Comparison of ENCODE assay signal across 32 cellular contexts in the genomic region with DNA sequence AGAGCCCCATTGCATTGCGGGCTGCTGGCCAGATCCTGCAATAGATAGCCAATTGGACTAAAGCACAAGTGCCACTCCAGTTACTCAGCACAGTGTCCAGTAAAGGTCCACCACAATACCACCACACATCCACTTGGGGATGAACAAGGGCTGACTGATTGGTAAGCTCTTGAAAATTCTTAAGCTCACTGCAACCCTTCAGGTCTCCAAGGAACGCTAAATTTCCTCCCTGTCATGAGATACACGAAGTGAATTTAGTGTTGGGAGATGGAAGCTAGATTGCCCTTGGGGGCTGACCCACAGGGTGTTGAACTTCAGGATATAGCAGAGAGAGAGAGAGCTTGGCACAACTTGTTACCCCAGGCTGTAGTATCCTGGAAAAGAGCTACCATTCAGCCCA. TPM values are rescaled to one million over a fixed set of nuclear protein-coding genes. Genes with fewer than 3 reads are reported as not detected.
"Had no signal": no experiment of that assay in that cellular context is flagged by ENCODE, and none has a peak within 500 bp of the region (broad histone marks: within the 10 kb centered on the region; RNA-seq: fewer than 3 reads in every experiment).

No MANE protein-coding gene starts in this region.

- FAIRE-seq: bronchial epithelial cell, TTC549 had no signal

- H3K36me3 ChIP-seq: ascending aorta, cardiac muscle cell had no signal

- H3K27ac ChIP-seq: ascending aorta, cardiac muscle cell, VCaP had no signal

- ATAC-seq: activated CD8-positive, alpha-beta T cell treated with anti-CD3 and anti-CD28 coated beads for 36 hours; activated naive CD8-positive, alpha-beta T cell treated with anti-CD3 and anti-CD28 coated beads, Interleukin-2, amount 50 U/mL, for 24 hours had no signal

- H3K4me3 ChIP-seq: ascending aorta, cardiac muscle cell had no signal

- DNase-seq: activated B cell treated with CpG ODN at 0.5 μM for 24 hours; activated CD4-positive, alpha-beta memory T cell treated with anti-CD3 and anti-CD28 coated beads for 36 hours; activated CD4-positive, alpha-beta T cell treated with anti-CD3 and anti-CD28 coated beads for 4 hours; activated CD4-positive, alpha-beta T cell treated with anti-CD3 and anti-CD28 coated beads, Interleukin-2, amount 10 ng/mL, durations not matched to agents 24 days and 14 days; activated CD4-positive, alpha-beta T cell treated with anti-CD3 and anti-CD28 coated beads, Interleukin-2, amount 50 U/mL, for 1 hour; activated CD4-positive, alpha-beta T cell treated with anti-CD3 and anti-CD28 coated beads, Interleukin-2, amount 50 U/mL, for 4 hours; activated CD4-positive, CD25-positive, alpha-beta regulatory T cell treated with anti-CD3 and anti-CD28 coated beads, Interleukin-2, amount 50 U/mL, for 72 hours; activated CD8-positive, alpha-beta memory T cell treated with anti-CD3 and anti-CD28 coated beads, Interleukin-2, amount 50 U/mL, for 4 hours; activated CD8-positive, alpha-beta T cell treated with anti-CD3 and anti-CD28 coated beads for 36 hours; activated effector memory CD4-positive, alpha-beta T cell treated with Interleukin-2 at 50 U/mL for 16 hours; activated gamma-delta T cell; activated naive CD4-positive, alpha-beta T cell treated with anti-CD3 and anti-CD28 coated beads, Interleukin-2, amount 10 ng/mL, durations not matched to agents 7 days and 5 days; activated naive CD4-positive, alpha-beta T cell treated with Interleukin-2 at 50 U/mL for 16 hours; activated naive CD8-positive, alpha-beta T cell treated with anti-CD3 and anti-CD28 coated beads, Interleukin-2, amount 10 ng/mL, durations not matched to agents 7 days and 5 days; activated naive CD8-positive, alpha-beta T cell treated with anti-CD3 and anti-CD28 coated beads, Interleukin-2, amount 50 U/mL, for 24 hours; activated T-cell treated with anti-CD3 and anti-CD28 coated beads for 4 hours; activated T-cell treated with anti-CD3 and anti-CD28 coated beads, Interleukin-2, amount 50 U/mL, for 24 hours; activated T-cell treated with anti-CD3 and anti-CD28 coated beads, Interleukin-2, amount 50 U/mL, for 48 hours; amygdala; anterior cingulate cortex; caudate nucleus; cerebellar nuclear complex; T-helper 1 cell; T-helper 2 cell; T-helper 9 cell had no signal

- H3K27me3 ChIP-seq: ascending aorta, cardiac muscle cell had no signal

- H3K4me1 ChIP-seq: ascending aorta had no signal

RNA-seq across cellular contexts. Expression of a gene that starts 9.8 kb away (rescaled TPM):
- total RNA-seq: activated B cell treated with CpG ODN at 0.5 μM for 24 hours; activated CD4-positive, alpha-beta memory T cell treated with anti-CD3 and anti-CD28 coated beads for 36 hours; activated CD4-positive, alpha-beta T cell treated with anti-CD3 and anti-CD28 coated beads, Interleukin-2, amount 10 ng/mL, durations not matched to agents 24 days and 14 days; activated CD8-positive, alpha-beta memory T cell treated with anti-CD3 and anti-CD28 coated beads for 36 hours; activated CD8-positive, alpha-beta T cell treated with anti-CD3 and anti-CD28 coated beads for 36 hours; activated naive CD8-positive, alpha-beta T cell treated with anti-CD3 and anti-CD28 coated beads, Interleukin-2, amount 10 ng/mL, durations not matched to agents 7 days and 5 days; activated T-helper 2 cell treated with anti-CD3 and anti-CD28 coated beads, Interferon-gamma antibody, Interleukin-2, Interleukin-4, amounts not matched to agents 10 μg/mL and 5 μg/mL and 100 μg/mL, durations not matched to agents 14 hours and 24 hours and 36 hours; ascending aorta; bronchial epithelial cell; cardiac muscle cell had no signal
- polyA plus RNA-seq: cardiac muscle cell had no signal

RNA-seq across cellular contexts. Expression of a gene that starts 39.9 kb away (rescaled TPM):
- total RNA-seq: activated B cell treated with CpG ODN at 0.5 μM for 24 hours; activated CD4-positive, alpha-beta memory T cell treated with anti-CD3 and anti-CD28 coated beads for 36 hours; activated CD4-positive, alpha-beta T cell treated with anti-CD3 and anti-CD28 coated beads, Interleukin-2, amount 10 ng/mL, durations not matched to agents 24 days and 14 days; activated CD8-positive, alpha-beta memory T cell treated with anti-CD3 and anti-CD28 coated beads for 36 hours; activated CD8-positive, alpha-beta T cell treated with anti-CD3 and anti-CD28 coated beads for 36 hours; activated naive CD8-positive, alpha-beta T cell treated with anti-CD3 and anti-CD28 coated beads, Interleukin-2, amount 10 ng/mL, durations not matched to agents 7 days and 5 days; activated T-helper 2 cell treated with anti-CD3 and anti-CD28 coated beads, Interferon-gamma antibody, Interleukin-2, Interleukin-4, amounts not matched to agents 10 μg/mL and 5 μg/mL and 100 μg/mL, durations not matched to agents 14 hours and 24 hours and 36 hours; ascending aorta; bronchial epithelial cell; cardiac muscle cell had no signal
- polyA plus RNA-seq: cardiac muscle cell had no signal
